9 cellular contexts compared by ENCODE assay signal in genomic region chr5:38515648-38516047, GRCh38. TPM values are rescaled to one million over a fixed set of nuclear protein-coding genes. Genes with fewer than 3 reads are reported as not detected.
DNase-seq lines count a peak whose midpoint lies in the region; ATAC-seq and TF ChIP-seq lines count a peak whose summit lies in the region.
"Had no signal": no experiment of that assay in that cellular context is flagged by ENCODE, and none has a peak within 500 bp of the region (broad histone marks: within the 10 kb centered on the region; RNA-seq: fewer than 3 reads in every experiment).

No MANE protein-coding gene starts in this region.

- intact Hi-C loops in left lung (cut with DNase I), result no loop called here

- no peaks in the 10 kb centered on the region for H3K4me1 Mint-ChIP-seq in nephron progenitor cell

- ATAC-seq in left lung (no peak), GM18498 (IDR thresholded peaks at IDR 0.05; ENCODE audit: unreplicated experiment) (no peak)

- H3K27me3 Mint-ChIP-seq in nephron progenitor cell (ENCODE audit: low read depth, poor library complexity), result no peaks in the 10 kb centered on the region

- H3K27ac ChIP-seq in left lung, result no peak overlapping the region

- H3K27ac Mint-ChIP-seq in nephron progenitor cell, result no peak overlapping the region

- no peaks in the 10 kb centered on the region for H3K27me3 ChIP-seq in left lung
- no peaks in the 10 kb centered on the region for H3K27me3 ChIP-seq in HAP-1 (ENCODE audit: low read depth)

- peak; percentile 48 for TF ChIP-seq CTCF in epithelial cell of esophagus (IDR thresholded peaks at IDR 0.05; ENCODE audit: insufficient read depth, low read depth, low read length, missing control alignments)
- peak; percentile 43 for TF ChIP-seq CTCF in nephron progenitor cell (IDR thresholded peaks at IDR 0.05)
- TF ChIP-seq CTCF in left lung (IDR thresholded peaks at IDR 0.05), result no peak

- peaks cover 30% of the 10 kb centered on the region for H3K36me3 Mint-ChIP-seq in nephron progenitor cell (ENCODE audit: low read depth)

- H3K4me3 ChIP-seq in epithelial cell of esophagus (ENCODE audit: low read length), result no peak overlapping the region
- no peak overlapping the region for H3K4me3 ChIP-seq in left lung
- no peak overlapping the region for H3K4me3 ChIP-seq in HAP-1

- H3K36me3 ChIP-seq in left lung (peaks cover 0 to 4% of the 10 kb centered on the region in 2 donors), HAP-1 (replicated peaks) (no peaks in the 10 kb centered on the region; the same call in 1 of the 2 replicates)

- H3K4me1 ChIP-seq in left lung (no peaks in the 10 kb centered on the region), HAP-1 (0 out of 2 replicates have a peak, but pooled peaks cover 3% of the 10 kb centered on the region)

- no peak overlapping the region for H3K4me3 Mint-ChIP-seq in nephron progenitor cell

- in situ Hi-C loops in HAP-1 (cut with MboI; ENCODE audit: low sequenced_read_pairs), result no loop called here

- DNase-seq in ELR (ENCODE audit: low read depth), result peak; percentile 47
- peak; percentile 26 for DNase-seq in NCI-H226
- peak; percentile 45 for DNase-seq in epithelial cell of esophagus (ENCODE audit: low read depth)
- DNase-seq in nephron progenitor cell, result no peak
- no peak for DNase-seq in left lung
- DNase-seq in HAP-1 (ENCODE audit: low spot score in 2 of 2), result no peak
- no peak for DNase-seq in nucleus accumbens (lab: John Stamatoyannopoulos, UW)
- DNase-seq: KG1 had no signal

- H3K9me3 ChIP-seq in left lung (no peaks in the 10 kb centered on the region), HAP-1 (no peaks in the 10 kb centered on the region)

- H3K9me3 Mint-ChIP-seq in nephron progenitor cell, result peaks cover 4% of the 10 kb centered on the region

RNA-seq across cellular contexts. Expression of gene LIFR, which starts 40.8 kb away (rescaled TPM):
- 10 to 100 TPM; 52.6 to 76.2 TPM for total RNA-seq in left lung

Comparison
In these comparisons a context has a peak if more than half of its experiments do, and no peak if none do; other contexts are left out.
1. DNase-seq: peak in ELR (single experiment), NCI-H226 (single experiment) and epithelial cell of esophagus (single experiment); none in nephron progenitor cell (single experiment), left lung (0 of 2), HAP-1 (0 of 2) and nucleus accumbens (0 of 56).
2. CTCF ChIP-seq: peak in epithelial cell of esophagus (single experiment) and nephron progenitor cell (single experiment); none in left lung (0 of 2).